Comparison of ENCODE assay signal across 24 cellular contexts in genomic region chr7:30849565-30849964, GRCh38.
"Had no signal": no experiment of that assay in that cellular context is flagged by ENCODE, and none has a peak within 500 bp of the region (broad histone marks: within the 10 kb centered on the region; RNA-seq: fewer than 3 reads in every experiment).

No MANE protein-coding gene starts in this region.

- H3K9me3 Mint-ChIP-seq: activated CD4-positive, alpha-beta memory T cell treated with anti-CD3 and anti-CD28 coated beads for 36 hours; activated naive CD8-positive, alpha-beta T cell treated with anti-CD3 and anti-CD28 coated beads for 36 hours; brain; central memory CD8-positive, alpha-beta T cell; mesothelial cell of epicardium; natural killer cell treated with Interleukin-12 subunit alpha and Interleukin-12 subunit beta and Interleukin-15 and Interleukin-18, amount 100 ng/mL, for 72 hours; stimulated activated naive CD8-positive, alpha-beta T cell treated with anti-CD3 and anti-CD28 coated beads, Interleukin-15, Interleukin-2, amounts not matched to agents 100 ng/mL and 50 ng/mL, for 24 hours; T-helper 2 cell treated with Interferon-gamma antibody and Interleukin-4, amounts not matched to agents 5 μg/mL and 100 μg/mL, for 36 hours had no signal

- H3K4me3 Mint-ChIP-seq: activated CD4-positive, alpha-beta memory T cell treated with anti-CD3 and anti-CD28 coated beads for 36 hours; activated naive CD8-positive, alpha-beta T cell treated with anti-CD3 and anti-CD28 coated beads for 36 hours; brain; central memory CD8-positive, alpha-beta T cell; mesothelial cell of epicardium; natural killer cell treated with Interleukin-12 subunit alpha and Interleukin-12 subunit beta and Interleukin-15 and Interleukin-18, amount 100 ng/mL, for 72 hours; stimulated activated naive CD8-positive, alpha-beta T cell treated with anti-CD3 and anti-CD28 coated beads, Interleukin-15, Interleukin-2, amounts not matched to agents 100 ng/mL and 50 ng/mL, for 24 hours; T-helper 2 cell treated with Interferon-gamma antibody and Interleukin-4, amounts not matched to agents 5 μg/mL and 100 μg/mL, for 36 hours had no signal

- H3K27ac ChIP-seq: hepatocyte, SJCRH30 had no signal

- H3K36me3 ChIP-seq: SJCRH30 had no signal

- DNase-seq: activated CD4-positive, alpha-beta memory T cell treated with anti-CD3 and anti-CD28 coated beads for 36 hours; activated naive CD4-positive, alpha-beta T cell; activated naive CD8-positive, alpha-beta T cell treated with anti-CD3 and anti-CD28 coated beads for 36 hours; activated T-cell treated with anti-CD3 and anti-CD28 coated beads for 4 hours; amygdala; cortex of kidney; foreskin fibroblast; nucleus accumbens; SJCRH30; stimulated activated CD4-positive, alpha-beta T cell treated with anti-CD3 and anti-CD28 coated beads, Interleukin-12 subunit alpha, Interleukin-12 subunit beta, amount 100 ng/mL, for 4 hours; stimulated activated CD4-positive, alpha-beta T cell treated with anti-CD3 and anti-CD28 coated beads, Interleukin-2, amount 100 ng/mL, for 24 hours; SW 1271; upper lobe of right lung had no signal

- H3K36me3 Mint-ChIP-seq: activated CD4-positive, alpha-beta memory T cell treated with anti-CD3 and anti-CD28 coated beads for 36 hours; activated naive CD8-positive, alpha-beta T cell treated with anti-CD3 and anti-CD28 coated beads for 36 hours; brain; mesothelial cell of epicardium; natural killer cell treated with Interleukin-12 subunit alpha and Interleukin-12 subunit beta and Interleukin-15 and Interleukin-18, amount 100 ng/mL, for 72 hours had no signal

- H3K27me3 Mint-ChIP-seq: activated CD4-positive, alpha-beta memory T cell treated with anti-CD3 and anti-CD28 coated beads for 36 hours; activated naive CD8-positive, alpha-beta T cell treated with anti-CD3 and anti-CD28 coated beads for 36 hours; brain; central memory CD8-positive, alpha-beta T cell; natural killer cell treated with Interleukin-12 subunit alpha and Interleukin-12 subunit beta and Interleukin-15 and Interleukin-18, amount 100 ng/mL, for 72 hours; stimulated activated naive CD8-positive, alpha-beta T cell treated with anti-CD3 and anti-CD28 coated beads, Interleukin-15, Interleukin-2, amounts not matched to agents 100 ng/mL and 50 ng/mL, for 24 hours had no signal

- H3K27ac Mint-ChIP-seq: activated CD4-positive, alpha-beta memory T cell treated with anti-CD3 and anti-CD28 coated beads for 36 hours; activated naive CD8-positive, alpha-beta T cell treated with anti-CD3 and anti-CD28 coated beads for 36 hours; mesothelial cell of epicardium; natural killer cell treated with Interleukin-12 subunit alpha and Interleukin-12 subunit beta and Interleukin-15 and Interleukin-18, amount 100 ng/mL, for 72 hours; stimulated activated naive CD8-positive, alpha-beta T cell treated with anti-CD3 and anti-CD28 coated beads, Interleukin-15, Interleukin-2, amounts not matched to agents 100 ng/mL and 50 ng/mL, for 24 hours; T-helper 2 cell treated with Interferon-gamma antibody and Interleukin-4, amounts not matched to agents 5 μg/mL and 100 μg/mL, for 36 hours had no signal

- H3K27me3 ChIP-seq: hepatocyte, upper lobe of right lung had no signal

- H3K4me2 ChIP-seq: hepatocyte had no signal

- H3K4me1 Mint-ChIP-seq: activated naive CD8-positive, alpha-beta T cell treated with anti-CD3 and anti-CD28 coated beads for 36 hours; central memory CD8-positive, alpha-beta T cell had no signal

- H3K9me3 ChIP-seq: SJCRH30, upper lobe of right lung had no signal

- H3K4me3 ChIP-seq: hepatocyte, lung, SJCRH30, upper lobe of right lung had no signal

- ATAC-seq: upper lobe of right lung had no signal

- FAIRE-seq: endometrium, keratinocyte, TTC549 had no signal
